ENCODE assay signal across 27 cellular contexts in genomic region chr12:19199322-19199721, GRCh38.
"Had no signal": no experiment of that assay in that cellular context is flagged by ENCODE, and none has a peak within 500 bp of the region (broad histone marks: within the 10 kb centered on the region; RNA-seq: fewer than 3 reads in every experiment).

No MANE protein-coding gene starts in this region.

- H3K4me1 ChIP-seq: thyroid gland, upper lobe of left lung had no signal

- H3K4me3 ChIP-seq: adrenal gland, ascending aorta, coronary artery, dorsolateral prefrontal cortex, gastroesophageal sphincter, mucosa of descending colon, thyroid gland, upper lobe of left lung had no signal

- H3K27me3 ChIP-seq: adrenal gland, ascending aorta, dorsolateral prefrontal cortex, gastroesophageal sphincter, neutrophil, thyroid gland, upper lobe of left lung had no signal

- H3K27ac ChIP-seq: ascending aorta, coronary artery, dorsolateral prefrontal cortex, gastroesophageal sphincter, neutrophil, thyroid gland, upper lobe of left lung had no signal

- ATAC-seq: gastroesophageal sphincter; mucosa of descending colon; sciatic nerve; stimulated activated memory B cell treated with anti-CD40 and anti-IgM and Interleukin-4, amounts not matched to agents 10 μg/mL and 1 μg/mL and 100 μg/mL, for 72 hours; stimulated activated naive CD8-positive, alpha-beta T cell treated with anti-CD3 and anti-CD28 coated beads, Interleukin-15, amount 100 ng/mL, for 72 hours had no signal

- DNase-seq: activated CD4-positive, alpha-beta memory T cell treated with anti-CD3 and anti-CD28 coated beads for 36 hours; activated CD4-positive, alpha-beta T cell treated with anti-CD3 and anti-CD28 coated beads, Interleukin-2, amount 10 ng/mL, durations not matched to agents 24 days and 14 days; activated CD4-positive, CD25-positive, alpha-beta regulatory T cell treated with anti-CD3 and anti-CD28 coated beads, Interleukin-2, amount 50 U/mL, for 72 hours; activated CD8-positive, alpha-beta memory T cell treated with anti-CD3 and anti-CD28 coated beads, Interleukin-2, amount 50 U/mL, for 4 hours; activated effector memory CD4-positive, alpha-beta T cell treated with anti-CD3 and anti-CD28 coated beads, Interleukin-2, amount 50 U/mL, for 16 hours; activated naive CD4-positive, alpha-beta T cell treated with anti-CD3 and anti-CD28 coated beads for 36 hours; activated naive CD8-positive, alpha-beta T cell treated with anti-CD3 and anti-CD28 coated beads for 36 hours; activated T-cell treated with anti-CD3 and anti-CD28 coated beads, Interleukin-2, amount 50 U/mL, for 1 hour; adrenal gland; dorsolateral prefrontal cortex; effector memory CD4-positive, alpha-beta T cell; hypothalamus; mucosa of descending colon; small intestine; stimulated activated CD4-positive, alpha-beta T cell treated with anti-CD3 and anti-CD28 coated beads, Interleukin-1b, Interleukin-23, amount 100 ng/mL, for 48 hours; stimulated activated CD4-positive, alpha-beta T cell treated with anti-CD3 and anti-CD28 coated beads, Interleukin-4, amount 100 ng/mL, for 4 hours; stimulated activated CD8-positive, alpha-beta memory T cell treated with anti-CD3 and anti-CD28 coated beads, Interleukin-4, amount 100 ng/mL, for 48 hours; stimulated activated naive CD8-positive, alpha-beta T cell treated with anti-CD3 and anti-CD28 coated beads, Interleukin-15, amount 100 ng/mL, for 72 hours; substantia nigra; thyroid gland; upper lobe of left lung had no signal

- H3K9me3 ChIP-seq: adrenal gland, ascending aorta, gastroesophageal sphincter, mucosa of descending colon, neutrophil, thyroid gland, upper lobe of left lung had no signal

- H3K36me3 ChIP-seq: adrenal gland, ascending aorta, gastroesophageal sphincter, neutrophil, thyroid gland, upper lobe of left lung had no signal
